Comparison of ENCODE assay signal across 23 cellular contexts in genomic region chr6:5394280-5394679, GRCh38.
"Had no signal": no experiment of that assay in that cellular context is flagged by ENCODE, and none has a peak within 500 bp of the region (broad histone marks: within the 10 kb centered on the region; RNA-seq: fewer than 3 reads in every experiment).

No MANE protein-coding gene starts in this region.

- H3K4me3 Mint-ChIP-seq: immature natural killer cell; memory B cell; naive B cell; natural killer cell treated with Interleukin-12 subunit alpha and Interleukin-12 subunit beta and Interleukin-15 and Interleukin-18, amount 100 ng/mL, for 72 hours; neural progenitor cell; stimulated activated effector memory CD8-positive, alpha-beta T cell treated with anti-CD3 and anti-CD28 coated beads, Interleukin-12 subunit alpha, Interleukin-12 subunit beta, amount 100 ng/mL, for 72 hours; type B pancreatic cell had no signal

- FAIRE-seq: colon, frontal cortex, keratinocyte had no signal

- ATAC-seq: left lobe of liver; natural killer cell treated with Interleukin-12 subunit alpha and Interleukin-12 subunit beta and Interleukin-15 and Interleukin-18, amount 100 ng/mL, for 72 hours; stimulated activated effector memory CD8-positive, alpha-beta T cell treated with anti-CD3 and anti-CD28 coated beads, Interleukin-12 subunit alpha, Interleukin-12 subunit beta, amount 100 ng/mL, for 72 hours had no signal

- H3K4me1 Mint-ChIP-seq: immature natural killer cell, neural progenitor cell had no signal

- H3K36me3 Mint-ChIP-seq: immature natural killer cell; naive B cell; natural killer cell treated with Interleukin-12 subunit alpha and Interleukin-12 subunit beta and Interleukin-15 and Interleukin-18, amount 100 ng/mL, for 72 hours; neural progenitor cell; stimulated activated effector memory CD8-positive, alpha-beta T cell treated with anti-CD3 and anti-CD28 coated beads, Interleukin-12 subunit alpha, Interleukin-12 subunit beta, amount 100 ng/mL, for 72 hours; type B pancreatic cell had no signal

- H3K4me1 ChIP-seq: neural progenitor cell, prostate gland, right atrium auricular region, stomach had no signal

- H3K27me3 Mint-ChIP-seq: memory B cell; naive B cell; natural killer cell treated with Interleukin-12 subunit alpha and Interleukin-12 subunit beta and Interleukin-15 and Interleukin-18, amount 100 ng/mL, for 72 hours; type B pancreatic cell had no signal

- H3K27me3 ChIP-seq: dorsolateral prefrontal cortex, neural progenitor cell, right atrium auricular region, sigmoid colon, stomach, thyroid gland had no signal

- H3K4me3 ChIP-seq: dorsolateral prefrontal cortex, lung, neural progenitor cell, prostate gland, right atrium auricular region, sigmoid colon, stomach, thyroid gland had no signal

- H3K9me3 Mint-ChIP-seq: immature natural killer cell; memory B cell; naive B cell; natural killer cell treated with Interleukin-12 subunit alpha and Interleukin-12 subunit beta and Interleukin-15 and Interleukin-18, amount 100 ng/mL, for 72 hours; neural progenitor cell; stimulated activated effector memory CD8-positive, alpha-beta T cell treated with anti-CD3 and anti-CD28 coated beads, Interleukin-12 subunit alpha, Interleukin-12 subunit beta, amount 100 ng/mL, for 72 hours; type B pancreatic cell had no signal

- H3K27ac ChIP-seq: dorsolateral prefrontal cortex, neural progenitor cell, prostate gland, right atrium auricular region, sigmoid colon, stomach, thyroid gland had no signal

- H3K27ac Mint-ChIP-seq: immature natural killer cell; memory B cell; natural killer cell treated with Interleukin-12 subunit alpha and Interleukin-12 subunit beta and Interleukin-15 and Interleukin-18, amount 100 ng/mL, for 72 hours; neural progenitor cell; stimulated activated effector memory CD8-positive, alpha-beta T cell treated with anti-CD3 and anti-CD28 coated beads, Interleukin-12 subunit alpha, Interleukin-12 subunit beta, amount 100 ng/mL, for 72 hours; type B pancreatic cell had no signal

- DNase-seq: dorsolateral prefrontal cortex; effector CD4-positive, alpha-beta T cell; hypothalamus; immature natural killer cell; naive B cell; sigmoid colon; stimulated activated CD4-positive, alpha-beta T cell treated with anti-CD3 and anti-CD28 coated beads, Interleukin-2, amount 100 ng/mL, for 24 hours; stimulated activated CD4-positive, alpha-beta T cell treated with anti-CD3 and anti-CD28 coated beads, Interleukin-4, amount 100 ng/mL, for 24 hours; stimulated activated naive CD4-positive, alpha-beta T cell treated with Interleukin-2 at 50 U/mL for 16 hours; stomach; thyroid gland had no signal

- H3K9me3 ChIP-seq: prostate gland, right atrium auricular region, sigmoid colon, stomach, thyroid gland had no signal

- H3K36me3 ChIP-seq: neural progenitor cell, prostate gland, right atrium auricular region, sigmoid colon, stomach, thyroid gland had no signal
